12 cellular contexts compared by ENCODE assay signal in genomic region chr1:169043823-169044222, GRCh38.
DNase-seq lines count a peak whose midpoint lies in the region; ATAC-seq and TF ChIP-seq lines count a peak whose summit lies in the region.
"Had no signal": no experiment of that assay in that cellular context is flagged by ENCODE, and none has a peak within 500 bp of the region (broad histone marks: within the 10 kb centered on the region; RNA-seq: fewer than 3 reads in every experiment).

No MANE protein-coding gene starts in this region.

- H3K27ac ChIP-seq in PC-9 (0 out of 2 replicates have a peak overlapping the region, but pooled peaks have one; percentile 10), skin epidermis (peak overlapping the region in 11 of 21 experiments; percentile 9 to 77 (median 34))

- POLR2A ChIA-PET in PC-9 (lab: Charles Lee; ENCODE audit: unreplicated experiment), result no interaction called here

- no peaks in the 10 kb centered on the region for H3K36me3 Mint-ChIP-seq in activated T-cell treated with anti-CD3 and anti-CD28 coated beads, Interleukin-2, amount 50 U/mL, for 72 hours (ENCODE audit: insufficient read depth in 2 of 2)

- no peaks in the 10 kb centered on the region for H3K9me3 ChIP-seq in PC-9 (ENCODE audit: insufficient read depth, low read depth)
- H3K9me3 ChIP-seq: upper lobe of left lung had no signal

- no peaks in the 10 kb centered on the region for H3K9me3 Mint-ChIP-seq in activated T-cell treated with anti-CD3 and anti-CD28 coated beads, Interleukin-2, amount 50 U/mL, for 72 hours
- H3K9me3 Mint-ChIP-seq: activated T-cell treated with anti-CD3 and anti-CD28 coated beads, Interleukin-2, amount 50 U/mL, for 24 hours had no signal

- TF ChIP-seq CTCF in PC-9 (conservative IDR thresholded peaks at IDR 0.05), result no peak

- peak overlapping the region; percentile 48 to 58 for H3K4me3 Mint-ChIP-seq in activated T-cell treated with anti-CD3 and anti-CD28 coated beads, Interleukin-2, amount 50 U/mL, for 72 hours

- H4K20me1 ChIP-seq in PC-9 (ENCODE audit: insufficient read depth), result no peaks in the 10 kb centered on the region

- no peaks in the 10 kb centered on the region for H3K27me3 ChIP-seq in PC-9 (ENCODE audit: insufficient read depth, low read depth)
- H3K27me3 ChIP-seq: upper lobe of left lung had no signal

- BruUV-seq in PC-9 (replicated peaks; lab: Mats Ljungman, UMichigan), result no TSS peak

- no peaks in the 10 kb centered on the region; the same call in 1 of the 2 replicates for H3F3A ChIP-seq in PC-9 (ENCODE audit: insufficient read depth, low read depth)

- no peaks in the 10 kb centered on the region for H3K36me3 ChIP-seq in PC-9 (ENCODE audit: low read depth)
- H3K36me3 ChIP-seq: upper lobe of left lung had no signal

- no peaks in the 10 kb centered on the region for H3K79me2 ChIP-seq in PC-9 (ENCODE audit: low read depth)

- H3K9me2 ChIP-seq in PC-9 (ENCODE audit: insufficient read depth), result no peaks in the 10 kb centered on the region

- no peaks in the 10 kb centered on the region for H3K27me3 Mint-ChIP-seq in activated T-cell treated with anti-CD3 and anti-CD28 coated beads, Interleukin-2, amount 50 U/mL, for 72 hours (ENCODE audit: low read depth)
- H3K27me3 Mint-ChIP-seq: activated T-cell treated with anti-CD3 and anti-CD28 coated beads, Interleukin-2, amount 50 U/mL, for 24 hours had no signal

- intact Hi-C loops in PC-9 (cut with micrococcal nuclease; ENCODE audit: unreplicated experiment), result no loop called here
- intact Hi-C loops in sciatic nerve (cut with DNase I), result loop anchor here (5.0 kb wide), 1 partner anchor 427 kb away; no protein-coding TSS in a partner anchor

- peak overlapping the region; percentile 27 for H3K27ac Mint-ChIP-seq in activated T-cell treated with anti-CD3 and anti-CD28 coated beads, Interleukin-2, amount 50 U/mL, for 72 hours

- H2AFZ ChIP-seq in PC-9, result peak overlapping the region; percentile 73

- no peak for DNase-seq in activated T-cell treated with anti-CD3 and anti-CD28 coated beads, Interleukin-2, amount 50 U/mL, for 72 hours
- DNase-seq in activated T-cell treated with anti-CD3 and anti-CD28 coated beads, Interleukin-2, amount 50 U/mL, for 1 hour, result no peak
- no peak for DNase-seq in PC-9
- no peak for DNase-seq in activated effector memory CD4-positive, alpha-beta T cell treated with anti-CD3 and anti-CD28 coated beads, Interleukin-2, amount 50 U/mL, for 16 hours
- no peak for DNase-seq in sciatic nerve (ENCODE audit: low spot score)
- no peak for DNase-seq in epidermal melanocyte (ENCODE audit: insufficient read length, low spot score)
- DNase-seq: activated T-cell treated with anti-CD3 and anti-CD28 coated beads, Interleukin-2, amount 50 U/mL, for 24 hours; NCI-H1105 treated with DMSO at 0.1 percent for 48 hours; T1000 had no signal

- peaks cover 63% of the 10 kb centered on the region for H3K4me1 Mint-ChIP-seq in activated T-cell treated with anti-CD3 and anti-CD28 coated beads, Interleukin-2, amount 50 U/mL, for 72 hours (ENCODE audit: low read depth)

- CTCF ChIA-PET in PC-9 (lab: Charles Lee), result no interaction called here

- peak; percentile 14 to 15 for ATAC-seq in activated T-cell treated with anti-CD3 and anti-CD28 coated beads, Interleukin-2, amount 50 U/mL, for 72 hours (replicated peaks in 1 of 2)
- peak; percentile 5 for ATAC-seq in GM21528 (IDR thresholded peaks at IDR 0.05; ENCODE audit: low FRiP score, unreplicated experiment)
- no peak for ATAC-seq in sciatic nerve

- H3K4me3 ChIP-seq in PC-9 (no peak overlapping the region), skin epidermis (no peak overlapping the region)
- H3K4me3 ChIP-seq: upper lobe of left lung had no signal

- peaks cover 34% of the 10 kb centered on the region for H3K4me1 ChIP-seq in PC-9 (replicated peaks; ENCODE audit: insufficient read depth)

- peak overlapping the region; percentile 51 for H3K4me2 ChIP-seq in PC-9
